In the genomic region with DNA sequence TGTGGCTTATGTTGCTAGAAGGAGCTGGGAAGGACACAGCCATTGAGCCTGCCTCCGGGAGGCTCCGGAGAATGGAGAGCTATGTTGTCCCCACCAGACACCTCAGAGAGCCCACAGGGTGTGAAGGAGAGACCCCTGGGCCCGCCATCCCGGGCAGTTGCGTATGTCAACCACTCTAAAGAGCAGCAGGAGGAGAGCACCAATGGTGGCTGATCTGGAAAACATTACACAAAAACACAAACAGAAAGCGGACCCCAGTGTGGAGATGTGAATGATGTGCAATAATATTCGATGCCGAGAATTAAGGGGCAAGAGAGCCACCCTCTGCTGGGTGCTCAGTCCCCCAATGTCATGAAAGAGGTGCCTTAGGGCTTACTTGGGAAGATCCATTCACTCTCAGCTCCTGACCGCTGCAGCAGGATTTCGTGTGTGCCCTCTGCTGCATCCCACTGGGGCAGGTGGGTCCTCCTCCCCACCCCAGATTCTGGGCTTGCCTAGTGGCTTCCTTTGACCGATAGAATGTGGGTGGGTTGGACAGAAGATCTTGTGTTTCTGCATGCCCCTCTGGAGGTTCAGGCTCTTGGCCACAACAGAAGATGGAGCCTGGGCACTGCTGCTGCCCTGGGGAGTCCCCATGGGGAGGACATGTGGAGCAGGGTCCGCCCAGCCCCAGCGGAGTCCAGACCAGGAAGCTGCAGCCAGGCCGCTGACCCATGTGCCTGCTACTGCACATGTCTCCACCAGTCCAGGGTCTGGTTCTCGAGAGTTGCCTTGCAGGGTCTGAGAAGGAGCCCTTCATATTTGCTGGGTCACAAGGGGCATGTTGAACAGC, we compare ENCODE assay signal across 22 cellular contexts.
DNase-seq lines count a peak whose midpoint lies in the region; ATAC-seq and TF ChIP-seq lines count a peak whose summit lies in the region.
"Had no signal": no experiment of that assay in that cellular context is flagged by ENCODE, and none has a peak within 500 bp of the region (broad histone marks: within the 10 kb centered on the region; RNA-seq: fewer than 3 reads in every experiment).

No MANE protein-coding gene starts in this region.

- no peak for ATAC-seq in sciatic nerve
- ATAC-seq: PC-3, Right ventricle myocardium inferior had no signal

- no peak overlapping the region for H3K4me3 ChIP-seq in choroid plexus epithelial cell (ENCODE audit: low read depth, low read length)
- H3K4me3 ChIP-seq: SJSA1 had no signal

- DNase-seq in choroid plexus epithelial cell (ENCODE audit: low read depth): peak; percentile 9
- DNase-seq in islet precursor cell: peak; percentile 22
- DNase-seq in sciatic nerve (ENCODE audit: low spot score): peak; percentile 31
- DNase-seq in activated naive CD4-positive, alpha-beta T cell treated with anti-CD3 and anti-CD28 coated beads, Interleukin-2, amount 50 U/mL, for 16 hours: no peak
- no peak for DNase-seq in iPS-NIHi11 (ENCODE audit: low spot score)
- no peak for DNase-seq in NCI-H1436 treated with DMSO at 0.1 percent for 48 hours (lab: John Stamatoyannopoulos, UW)
- no peak for DNase-seq in ACHN
- DNase-seq: BE2C; CD8-positive, alpha-beta memory T cell; DMS 273 treated with DMSO at 0.1 percent for 48 hours; DMS79 treated with DMSO at 0.1 percent for 48 hours; GF-D8; IMR-90; MM.1S; NCI-H1694; NCI-H2029 treated with DMSO at 0.1 percent for 48 hours; NCI-H526; NCI-H82; NK-92 treated with Interleukin-12 subunit alpha and Interleukin-12 subunit beta, amount 100 ng/mL, for 24 hours; PC-3 had no signal

- in situ Hi-C loops in ACHN (cut with HindIII; ENCODE audit: low pct_ligation_motif_present, low pct_unique_long_range_greater_than_20kb, low sequenced_read_pairs): no loop called here

- TF ChIP-seq CTCF in choroid plexus epithelial cell (conservative IDR thresholded peaks at IDR 0.05; ENCODE audit: low read depth, low read length): peak; percentile 35

- intact Hi-C loops in sciatic nerve (cut with DNase I): no loop called here

Comparison
In these comparisons a context has a peak if more than half of its experiments do, and no peak if none do; other contexts are left out.
1. DNase-seq: peak in choroid plexus epithelial cell (single experiment), islet precursor cell (single experiment) and sciatic nerve (single experiment); none in activated naive CD4-positive, alpha-beta T cell treated with anti-CD3 and anti-CD28 coated beads, Interleukin-2, amount 50 U/mL, for 16 hours (single experiment), iPS-NIHi11 (single experiment), NCI-H1436 treated with DMSO at 0.1 percent for 48 hours (single experiment) and ACHN (single experiment).